11 cellular contexts compared by ENCODE assay signal in the genomic region with DNA sequence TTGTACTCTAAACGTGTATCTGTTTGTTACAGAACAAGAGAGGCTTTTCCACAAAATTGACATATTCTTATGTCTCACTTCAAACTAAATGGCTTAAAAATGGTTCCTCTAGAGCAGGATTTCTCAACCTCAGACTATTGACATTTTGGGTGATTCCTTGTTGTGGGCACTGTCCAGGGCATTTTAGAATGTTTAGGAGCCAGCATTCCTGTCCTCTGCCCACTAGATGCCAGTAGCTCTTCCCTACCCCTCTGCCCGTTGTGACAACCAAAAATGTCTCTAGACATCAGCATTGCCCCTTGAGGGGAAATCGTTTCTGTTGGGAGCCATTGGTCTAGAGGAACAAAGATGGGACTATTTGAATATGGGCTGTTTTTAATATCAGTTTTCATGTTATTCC. TPM values are rescaled to one million over a fixed set of nuclear protein-coding genes. Genes with fewer than 3 reads are reported as not detected.
DNase-seq lines count a peak whose midpoint lies in the region; ATAC-seq and TF ChIP-seq lines count a peak whose summit lies in the region.
"Had no signal": no experiment of that assay in that cellular context is flagged by ENCODE, and none has a peak within 500 bp of the region (broad histone marks: within the 10 kb centered on the region; RNA-seq: fewer than 3 reads in every experiment).

No MANE protein-coding gene starts in this region.

- CTCF ChIA-PET in CD4-positive, alpha-beta memory T cell (lab: Charles Lee; ENCODE audit: partially characterized antibody) = interaction anchor here (0.8 to 3.3 kb wide), 6 partner anchors 9 to 238 kb away, joined by 3 to 16 read pairs (median 9); no protein-coding TSS in a partner anchor

- H3K36me3 ChIP-seq in CD4-positive, alpha-beta memory T cell (ENCODE audit: insufficient read depth, low read length) = no peaks in the 10 kb centered on the region
- H3K36me3 ChIP-seq in Peyer's patch = no peaks in the 10 kb centered on the region
- H3K36me3 ChIP-seq in esophagus muscularis mucosa = no peaks in the 10 kb centered on the region
- H3K36me3 ChIP-seq in skeletal muscle tissue (ENCODE audit: control insufficient read depth in 3 of 3, insufficient read depth in 3 of 3, low read length in 3 of 3) = no peaks in the 10 kb centered on the region

- peaks cover 72 to 95% (median 85%) of the 10 kb centered on the region in 4 donors for H3K4me1 Mint-ChIP-seq in CD4-positive, alpha-beta memory T cell

- no peak for DNase-seq in CD4-positive, alpha-beta memory T cell
- DNase-seq in Peyer's patch (no peak), esophagus muscularis mucosa (ENCODE audit: extremely low spot score) (no peak), dermis blood vessel endothelial cell (no peak), NCI-H345 treated with DMSO at 0.1 percent for 48 hours (lab: John Stamatoyannopoulos, UW; ENCODE audit: unreplicated experiment) (no peak)
- DNase-seq: H7, NCI-H2107, T-helper 9 cell had no signal

- H3K4me1 ChIP-seq in CD4-positive, alpha-beta memory T cell (ENCODE audit: insufficient read depth, low read length) = peaks cover 97% of the 10 kb centered on the region
- H3K4me1 ChIP-seq in Peyer's patch (peaks cover 5 to 79% (median 38%) of the 10 kb centered on the region in 4 donors), esophagus muscularis mucosa (peaks cover 16 to 69% (median 42%) of the 10 kb centered on the region in 4 donors), skeletal muscle tissue (ENCODE audit: control insufficient read depth in 3 of 3, insufficient read depth in 3 of 3, low read length in 3 of 3) (peaks cover 6 to 16% (median 15%) of the 10 kb centered on the region in 3 donors)

- POLR2A ChIA-PET in CD4-positive, alpha-beta memory T cell (lab: Charles Lee; ENCODE audit: partially characterized antibody) = interaction anchor here (1.5 to 13.2 kb wide), 4 partner anchors 7 to 17 kb away, joined by 4 to 287 read pairs (median 70); partner anchors contain the start of gene SMAP2

- H3K9me3 Mint-ChIP-seq in CD4-positive, alpha-beta memory T cell = no peaks in the 10 kb centered on the region

- no peak for TF ChIP-seq EP300 in esophagus muscularis mucosa (IDR thresholded peaks at IDR 0.05)

- TF ChIP-seq CTCF in Peyer's patch (IDR thresholded peaks at IDR 0.05) = no peak
- no peak for TF ChIP-seq CTCF in esophagus muscularis mucosa (IDR thresholded peaks at IDR 0.05)

- peaks cover 29 to 35% of the 10 kb centered on the region in 2 donors for H3K36me3 Mint-ChIP-seq in CD4-positive, alpha-beta memory T cell

- H3K27me3 ChIP-seq in CD4-positive, alpha-beta memory T cell (ENCODE audit: insufficient read depth, low read length) = no peaks in the 10 kb centered on the region
- H3K27me3 ChIP-seq in Peyer's patch (no peaks in the 10 kb centered on the region), esophagus muscularis mucosa (no peaks in the 10 kb centered on the region), skeletal muscle tissue (ENCODE audit: control insufficient read depth in 3 of 3, insufficient read depth in 3 of 3, low read length in 3 of 3) (no peaks in the 10 kb centered on the region)

- H3K9ac ChIP-seq in skeletal muscle tissue (ENCODE audit: low read depth in 1 of 3, low read length in 3 of 3) = no peak overlapping the region

- peak overlapping the region in 7 of 8 donors; percentile 31 to 96 (median 91) for H3K4me3 Mint-ChIP-seq in CD4-positive, alpha-beta memory T cell

- H3K4me3 ChIP-seq in CD4-positive, alpha-beta memory T cell (ENCODE audit: low read length in 2 of 2) = peak overlapping the region in 1 of 2 donors; percentile 2
- H3K4me3 ChIP-seq in Peyer's patch = peak overlapping the region in 1 of 4 donors; percentile 13
- H3K4me3 ChIP-seq in esophagus muscularis mucosa = no peak overlapping the region
- H3K4me3 ChIP-seq in skeletal muscle tissue (ENCODE audit: low read length in 3 of 3) = no peak overlapping the region

- no peak for TF ChIP-seq POLR2A in Peyer's patch (IDR thresholded peaks at IDR 0.05)
- no peak for TF ChIP-seq POLR2A in esophagus muscularis mucosa (IDR thresholded peaks at IDR 0.05; ENCODE audit: low read depth)

- no peaks in the 10 kb centered on the region for H3K9me3 ChIP-seq in CD4-positive, alpha-beta memory T cell (ENCODE audit: control insufficient read depth in 1 of 2, low read length in 2 of 2)
- H3K9me3 ChIP-seq in Peyer's patch (no peaks in the 10 kb centered on the region), esophagus muscularis mucosa (no peaks in the 10 kb centered on the region), skeletal muscle tissue (ENCODE audit: control insufficient read depth in 3 of 3, low read length in 3 of 3) (no peaks in the 10 kb centered on the region)

- no peaks in the 10 kb centered on the region for H3K27me3 Mint-ChIP-seq in CD4-positive, alpha-beta memory T cell

- intact Hi-C loops in CD4-positive, alpha-beta memory T cell (cut with micrococcal nuclease) = no loop called here
- intact Hi-C loops in esophagus muscularis mucosa (cut with DNase I) = no loop called here

- H3K27ac Mint-ChIP-seq in CD4-positive, alpha-beta memory T cell = peak overlapping the region; percentile 95 to 98 (median 96)

- WGBS in esophagus muscularis mucosa = 95% methylated on average over 3 of the region's 3 CpGs

- ATAC-seq in GM18870 (IDR thresholded peaks at IDR 0.05; ENCODE audit: unreplicated experiment) (no peak), HG02571 (IDR thresholded peaks at IDR 0.05; ENCODE audit: unreplicated experiment) (no peak)

- peak overlapping the region; percentile 99 for H3K27ac ChIP-seq in CD4-positive, alpha-beta memory T cell (ENCODE audit: low read depth, low read length)
- peak overlapping the region; percentile 87 to 100 (median 90) for H3K27ac ChIP-seq in Peyer's patch
- peak overlapping the region; percentile 24 to 69 (median 44) for H3K27ac ChIP-seq in esophagus muscularis mucosa (replicated peaks in 1 of 4)
- H3K27ac ChIP-seq in skeletal muscle tissue (ENCODE audit: low read depth, low read length) = peak overlapping the region; percentile 43

RNA-seq across cellular contexts. Expression of gene SMAP2, which starts 17.3 kb away (rescaled TPM):
- 100 to 1,000 TPM; 123 TPM for total RNA-seq in CD4-positive, alpha-beta memory T cell
- 100 to 1,000 TPM; 258 to 358 TPM for polyA plus RNA-seq in CD4-positive, alpha-beta memory T cell
- total RNA-seq in Peyer's patch = 100 to 1,000 TPM in 1 of 4 donors, 10 to 100 TPM in 3; 24.7 to 170 (median 33.7) TPM
- total RNA-seq in esophagus muscularis mucosa = 10 to 100 TPM; 20.7 to 39.3 (median 29.2) TPM
- total RNA-seq in skeletal muscle tissue = 9.9 TPM
- 3.7 and 6.7 TPM in 2 replicates for total RNA-seq in dermis blood vessel endothelial cell

RNA-seq across cellular contexts. Expression of gene ZFP69B, which starts 59.4 kb away (rescaled TPM):
- total RNA-seq in CD4-positive, alpha-beta memory T cell = 1 to 10 TPM; 7.5 to 7.9 TPM
- 1 to 10 TPM; 2.1 to 2.4 TPM for polyA plus RNA-seq in CD4-positive, alpha-beta memory T cell
- total RNA-seq in Peyer's patch (1 to 10 TPM in 3 of 4 donors, under 1 TPM in 1; 0.88 to 5.8 (median 2.3) TPM), esophagus muscularis mucosa (under 1 TPM; 0.66 to 0.91 (median 0.79) TPM), skeletal muscle tissue (under 0.01 TPM), dermis blood vessel endothelial cell (1.2 and 2.0 TPM in 2 replicates)

Comparison
In these comparisons a context has a peak if more than half of its experiments do, and no peak if none do; other contexts are left out.
1. H3K27ac ChIP-seq: peak in every context shown above with its lines; median percentile 99 in CD4-positive, alpha-beta memory T cell; 90 in Peyer's patch; 44 in esophagus muscularis mucosa; 43 in skeletal muscle tissue.